13 cellular contexts compared by ENCODE assay signal in genomic region chr5:178252258-178252657, GRCh38.
A peak's percentile ranks its signal among the peaks of the same experiment; 100 is the strongest.
DNase-seq lines count a peak whose midpoint lies in the region; ATAC-seq and TF ChIP-seq lines count a peak whose summit lies in the region.
"Had no signal": no experiment of that assay in that cellular context is flagged by ENCODE, and none has a peak within 500 bp of the region (broad histone marks: within the 10 kb centered on the region; RNA-seq: fewer than 3 reads in every experiment).

No MANE protein-coding gene starts in this region.

- DNase-seq in UCSD-AML1 (lab: John Stamatoyannopoulos, UW; ENCODE audit: unreplicated experiment) (peak; percentile 37), SIG-M5 treated with dmso at 0.1 percent for 504 hours (lab: John Stamatoyannopoulos, UW; ENCODE audit: unreplicated experiment) (no peak)
- no peak for DNase-seq in stimulated activated naive B cell treated with anti-CD40 and anti-IgM and Interleukin-4, amounts not matched to agents 10 μg/mL and 1 μg/mL and 100 μg/mL, for 72 hours
- DNase-seq: CD4-positive, CD25-positive, alpha-beta regulatory T cell; DMS53; HCEC 1CT; HFFc6; KG1 had no signal

- no peak for ATAC-seq in stimulated activated naive B cell treated with anti-CD40 and anti-IgM and Interleukin-4, amounts not matched to agents 10 μg/mL and 1 μg/mL and 100 μg/mL, for 72 hours (replicated peaks)
- no peak for ATAC-seq in HG03439 (IDR thresholded peaks at IDR 0.05; ENCODE audit: unreplicated experiment)
- ATAC-seq: A549 had no signal

- H3K36me3 Mint-ChIP-seq in stimulated activated naive B cell treated with anti-CD40 and anti-IgM and Interleukin-4, amounts not matched to agents 10 μg/mL and 1 μg/mL and 100 μg/mL, for 72 hours, result no peaks in the 10 kb centered on the region
- H3K36me3 Mint-ChIP-seq: CD4-positive, CD25-positive, alpha-beta regulatory T cell; IgD-negative memory B cell had no signal

- peak overlapping the region; percentile 56 for H3K9ac ChIP-seq in BLaER1

- peaks cover 18% of the 10 kb centered on the region for H3F3A ChIP-seq in DOHH2 (ENCODE audit: control insufficient read depth, insufficient read depth)

- H3K79me2 ChIP-seq in DOHH2 (ENCODE audit: control insufficient read depth, low read length), result peaks cover 21% of the 10 kb centered on the region

- no peak for TF ChIP-seq CTCF in DOHH2 (IDR thresholded peaks at IDR 0.05; ENCODE audit: low read depth, low read length, poor library complexity, severe bottlenecking)

- H3K4me3 ChIP-seq in BLaER1 (peak overlapping the region; percentile 8; the same call in 1 of the 2 replicates), DOHH2 (ENCODE audit: low read length) (peak overlapping the region; percentile 52)
- H3K4me3 ChIP-seq: A549 had no signal

- no peaks in the 10 kb centered on the region for H3K27me3 Mint-ChIP-seq in stimulated activated naive B cell treated with anti-CD40 and anti-IgM and Interleukin-4, amounts not matched to agents 10 μg/mL and 1 μg/mL and 100 μg/mL, for 72 hours
- H3K27me3 Mint-ChIP-seq: CD4-positive, CD25-positive, alpha-beta regulatory T cell; IgD-negative memory B cell had no signal

- no peaks in the 10 kb centered on the region for H3K9me2 ChIP-seq in DOHH2 (replicated peaks; ENCODE audit: control insufficient read depth, low read length)

- no peaks in the 10 kb centered on the region for H4K20me1 ChIP-seq in BLaER1
- H4K20me1 ChIP-seq in DOHH2 (ENCODE audit: control insufficient read depth, insufficient read depth, low read depth, low read length), result no peaks in the 10 kb centered on the region

- H3K4me2 ChIP-seq in BLaER1 (peak overlapping the region; percentile 83), DOHH2 (ENCODE audit: low read length) (peak overlapping the region; percentile 58)
- H3K4me2 ChIP-seq: A549 had no signal

- H3K9me3 Mint-ChIP-seq in stimulated activated naive B cell treated with anti-CD40 and anti-IgM and Interleukin-4, amounts not matched to agents 10 μg/mL and 1 μg/mL and 100 μg/mL, for 72 hours, result no peaks in the 10 kb centered on the region
- H3K9me3 Mint-ChIP-seq: CD4-positive, CD25-positive, alpha-beta regulatory T cell; HFFc6; IgD-negative memory B cell had no signal

- H3K27ac ChIP-seq in BLaER1, result peak overlapping the region; percentile 70
- peak overlapping the region; percentile 96 for H3K27ac ChIP-seq in DOHH2 (ENCODE audit: low read depth, low read length)
- H3K27ac ChIP-seq: A549 had no signal

- H3K9me3 ChIP-seq in BLaER1 (no peaks in the 10 kb centered on the region), DOHH2 (ENCODE audit: control insufficient read depth, insufficient read depth, low read length) (no peaks in the 10 kb centered on the region)
- H3K9me3 ChIP-seq: A549 had no signal

- H3K36me3 ChIP-seq in BLaER1, result no peaks in the 10 kb centered on the region
- H3K36me3 ChIP-seq in DOHH2 (ENCODE audit: control insufficient read depth, low read length), result no peaks in the 10 kb centered on the region

- H3K27ac Mint-ChIP-seq in stimulated activated naive B cell treated with anti-CD40 and anti-IgM and Interleukin-4, amounts not matched to agents 10 μg/mL and 1 μg/mL and 100 μg/mL, for 72 hours, result peak overlapping the region; percentile 37
- H3K27ac Mint-ChIP-seq: CD4-positive, CD25-positive, alpha-beta regulatory T cell; HFFc6; IgD-negative memory B cell had no signal

- H3K4me1 ChIP-seq in BLaER1 (peaks cover 100% of the 10 kb centered on the region), DOHH2 (ENCODE audit: control insufficient read depth, low read length) (peaks cover 100% of the 10 kb centered on the region)
- H3K4me1 ChIP-seq: A549 had no signal

- H3K27me3 ChIP-seq in BLaER1 (no peaks in the 10 kb centered on the region), DOHH2 (ENCODE audit: control insufficient read depth, low read length) (no peaks in the 10 kb centered on the region)

- no peak overlapping the region for H3K4me3 Mint-ChIP-seq in stimulated activated naive B cell treated with anti-CD40 and anti-IgM and Interleukin-4, amounts not matched to agents 10 μg/mL and 1 μg/mL and 100 μg/mL, for 72 hours
- H3K4me3 Mint-ChIP-seq: CD4-positive, CD25-positive, alpha-beta regulatory T cell; HFFc6; IgD-negative memory B cell had no signal

- peaks cover 6 to 39% of the 10 kb centered on the region in 2 donors for H3K4me1 Mint-ChIP-seq in stimulated activated naive B cell treated with anti-CD40 and anti-IgM and Interleukin-4, amounts not matched to agents 10 μg/mL and 1 μg/mL and 100 μg/mL, for 72 hours
